16 cellular contexts compared by ENCODE assay signal in the genomic region with DNA sequence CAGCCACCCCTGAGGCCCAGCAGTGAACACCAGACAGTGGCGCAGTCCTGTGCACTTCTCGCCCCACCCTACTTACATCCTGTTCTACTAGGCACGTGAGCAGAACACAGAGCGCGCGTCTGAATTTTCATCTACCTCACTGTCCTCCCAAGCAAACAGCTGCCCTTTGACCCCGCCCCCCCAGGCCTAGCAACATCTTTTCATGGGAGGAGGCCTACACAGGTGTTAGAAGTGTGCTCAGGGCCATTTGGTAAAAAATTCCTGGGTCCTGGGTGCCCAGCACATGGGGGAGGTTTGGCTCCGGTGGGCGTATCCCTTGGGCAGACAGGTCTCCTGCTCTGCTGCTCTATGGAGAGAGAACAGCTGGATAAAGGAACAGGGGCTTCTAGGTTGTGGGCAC.
A peak's percentile ranks its signal among the peaks of the same experiment; 100 is the strongest.
DNase-seq lines count a peak whose midpoint lies in the region; ATAC-seq, FAIRE-seq and TF ChIP-seq lines count a peak whose summit lies in the region.
"Had no signal": no experiment of that assay in that cellular context is flagged by ENCODE, and none has a peak within 500 bp of the region (broad histone marks: within the 10 kb centered on the region; RNA-seq: fewer than 3 reads in every experiment).

No MANE protein-coding gene starts in this region.

- H2AFZ ChIP-seq in IMR-90 (replicated peaks; ENCODE audit: low read length, poor library complexity) (no peak overlapping the region), H1 (ENCODE audit: low read length) (no peak overlapping the region), osteoblast (ENCODE audit: low read length) (no peak overlapping the region)

- H2AK5ac ChIP-seq in IMR-90 (ENCODE audit: low read depth, low read length) (peak overlapping the region; percentile 94), H1 (ENCODE audit: low read depth, low read length) (no peak overlapping the region)

- H3K4ac ChIP-seq in IMR-90 (ENCODE audit: low read depth, low read length) (peak overlapping the region; percentile 95), H1 (replicated peaks; ENCODE audit: insufficient read length, low read depth, low read length) (no peak overlapping the region)

- H2BK5ac ChIP-seq in IMR-90 (ENCODE audit: low read depth, low read length, poor library complexity, severe bottlenecking): peak overlapping the region; percentile 97
- no peak overlapping the region for H2BK5ac ChIP-seq in H1 (ENCODE audit: low read depth, low read length)

- H3K27ac Mint-ChIP-seq in activated naive CD4-positive, alpha-beta T cell treated with anti-CD3 and anti-CD28 coated beads, Interleukin-2, amount 10 ng/mL, durations not matched to agents 7 days and 5 days: no peak overlapping the region

- ATAC-seq in IMR-90 (ENCODE audit: low read depth) (no peak), HG03108 (IDR thresholded peaks at IDR 0.05; ENCODE audit: unreplicated experiment) (no peak)

- peaks cover 56% of the 10 kb centered on the region for H3K36me3 ChIP-seq in IMR-90 (ENCODE audit: control insufficient read depth, insufficient read depth, low read length)
- H3K36me3 ChIP-seq in H1 (ENCODE audit: control insufficient read depth in 2 of 4, insufficient read depth in 4 of 4, low read length in 3 of 4): peaks cover 0 to 2% (median 0%) of the 10 kb centered on the region in 4 experiments; a peak in 2 of 8 replicates
- H3K36me3 ChIP-seq in osteoblast (ENCODE audit: insufficient read depth, low read length): peaks cover 47% of the 10 kb centered on the region

- H3K18ac ChIP-seq in IMR-90 (ENCODE audit: low read depth, low read length) (peak overlapping the region; percentile 59), H1 (ENCODE audit: extremely low read depth, low read length) (no peak overlapping the region)

- H3K23me2 ChIP-seq in H1 (ENCODE audit: low read depth, low read length): no peaks in the 10 kb centered on the region

- no TSS peak for BruUV-seq in IMR-90 (replicated peaks; lab: Mats Ljungman, UMichigan)

- H4K5ac ChIP-seq in IMR-90 (ENCODE audit: low read depth, low read length) (peak overlapping the region; percentile 87), H1 (ENCODE audit: insufficient read length, low read depth, low read length) (no peak overlapping the region)

- DNase-seq in AG04450 (ENCODE audit: low read depth, low spot score) (no peak), IMR-90 (no peak), H1 (ENCODE audit: low read depth in 1 of 2, low spot score in 2 of 2) (peak in 1 of 2 experiments; percentile 39), osteoblast (ENCODE audit: insufficient read length, low spot score, missing footprints) (no peak), EL (no peak)
- no peak for DNase-seq in stimulated activated CD4-positive, alpha-beta T cell treated with anti-CD3 and anti-CD28 coated beads, Interleukin-2, amount 100 ng/mL, for 48 hours
- no peak for DNase-seq in activated naive CD4-positive, alpha-beta T cell treated with anti-CD3 and anti-CD28 coated beads, Interleukin-2, amount 10 ng/mL, durations not matched to agents 7 days and 5 days
- DNase-seq: 8988T; NCI-H1105 treated with DMSO at 0.1 percent for 48 hours; NCI-H1694 treated with DMSO at 0.1 percent for 48 hours; NCI-H446; NCI-H69; NK-92 treated with Interleukin-12 subunit alpha and Interleukin-12 subunit beta, amount 100 ng/mL, for 24 hours; SHP77 treated with DMSO at 0.1 percent for 48 hours had no signal

- CTCF ChIA-PET in AG04450 (lab: Charles Lee): interaction anchor here (1.5 kb wide), 1 partner anchor 65 kb away, joined by 6 read pairs; no protein-coding TSS in a partner anchor
- CTCF ChIA-PET in IMR-90 (lab: Yijun Ruan, JAX): interaction anchor here (0.7 to 0.8 kb wide), 2 partner anchors 17 to 30 kb away, joined by 3 read pairs; no protein-coding TSS in a partner anchor
- CTCF ChIA-PET in H1 (lab: Charles Lee; ENCODE audit: partially characterized antibody): interaction anchor here (0.8 to 1.0 kb wide), 3 partner anchors 12 to 90 kb away, joined by 3 to 4 read pairs (median 3); no protein-coding TSS in a partner anchor
- CTCF ChIA-PET in activated naive CD4-positive, alpha-beta T cell treated with anti-CD3 and anti-CD28 coated beads, Interleukin-2, amount 10 ng/mL, durations not matched to agents 7 days and 5 days (lab: Charles Lee): no interaction called here

- H3K27me3 Mint-ChIP-seq in activated naive CD4-positive, alpha-beta T cell treated with anti-CD3 and anti-CD28 coated beads, Interleukin-2, amount 10 ng/mL, durations not matched to agents 7 days and 5 days: peaks cover 17% of the 10 kb centered on the region

- peak overlapping the region; percentile 73 for H3K14ac ChIP-seq in IMR-90 (replicated peaks; ENCODE audit: low read depth, low read length)
- H3K14ac ChIP-seq in H1 (ENCODE audit: insufficient read length): no peak overlapping the region

- TF ChIP-seq POLR2A in IMR-90 (IDR thresholded peaks at IDR 0.05; ENCODE audit: low read depth, low read length) (no peak), H1 (IDR thresholded peaks at IDR 0.05; ENCODE audit: control extremely low read depth in 1 of 2, low read depth in 2 of 2, low read length in 2 of 2) (no peak)

- TF ChIP-seq EP300 in H1 (IDR thresholded peaks at IDR 0.05; ENCODE audit: borderline replicate concordance in 1 of 2, low read depth in 2 of 2, low read length in 2 of 2): no peak

- H3K9me3 Mint-ChIP-seq in activated naive CD4-positive, alpha-beta T cell treated with anti-CD3 and anti-CD28 coated beads, Interleukin-2, amount 10 ng/mL, durations not matched to agents 7 days and 5 days: no peaks in the 10 kb centered on the region

- H2AK9ac ChIP-seq in IMR-90 (replicated peaks; ENCODE audit: low read depth, low read length, poor library complexity): peak overlapping the region; percentile 26

- 100% methylated on average over 1 of the region's 9 CpGs; no CpG with 5 or more reads in 1 of the 2 experiments for WGBS in IMR-90 (ENCODE audit: extremely low coverage in 2 of 2, insufficient read length in 1 of 2), 2 experiments
- 80% methylated on average over 8 of the region's 9 CpGs; no CpG with 5 or more reads in 1 of the 2 experiments for WGBS in H1 (ENCODE audit: extremely low coverage in 1 of 2, insufficient coverage in 1 of 2, insufficient read length in 1 of 2, insufficient replicate concordance in 2 of 2, low coverage in 1 of 2, low lambda C conversion rate in 2 of 2, missing lambda C conversion rate in 1 of 2), 2 experiments

- in situ Hi-C loops in IMR-90 (cut with MboI; ENCODE audit: low sequenced_read_pairs): no loop called here

- peaks cover 43% of the 10 kb centered on the region for H3K9me1 ChIP-seq in IMR-90 (ENCODE audit: insufficient read depth, low read length)

- H3K79me2 ChIP-seq in H1 (ENCODE audit: control insufficient read depth in 1 of 2, insufficient read depth in 2 of 2, low read length in 2 of 2) (no peaks in the 10 kb centered on the region), osteoblast (ENCODE audit: insufficient read depth, low read length) (peaks cover 18% of the 10 kb centered on the region)

- H3K36me3 Mint-ChIP-seq in activated naive CD4-positive, alpha-beta T cell treated with anti-CD3 and anti-CD28 coated beads, Interleukin-2, amount 10 ng/mL, durations not matched to agents 7 days and 5 days: no peaks in the 10 kb centered on the region

- no peak overlapping the region for H2BK12ac ChIP-seq in H1 (ENCODE audit: low read depth, low read length)

- peak overlapping the region; percentile 94 for H4K91ac ChIP-seq in IMR-90 (ENCODE audit: insufficient read depth, low read depth, low read length)
- no peak overlapping the region for H4K91ac ChIP-seq in H1 (replicated peaks; ENCODE audit: insufficient read length, low read length)

- TF ChIP-seq CTCF in AG04450 (IDR thresholded peaks at IDR 0.05; ENCODE audit: low read depth, low read length) (no peak), IMR-90 (conservative IDR thresholded peaks at IDR 0.05; ENCODE audit: low read depth, low read length) (no peak), H1 (IDR thresholded peaks at IDR 0.05; ENCODE audit: control extremely low read depth in 1 of 3, insufficient read depth in 1 of 3, low read depth in 1 of 3, low read length in 3 of 3) (no peak), osteoblast (IDR thresholded peaks at IDR 0.05; ENCODE audit: extremely low read depth, low read depth, low read length) (no peak)

- H3K23ac ChIP-seq in IMR-90 (ENCODE audit: low read depth, low read length) (peak overlapping the region; percentile 84), H1 (ENCODE audit: insufficient read length) (no peak overlapping the region)

- peaks cover 36 to 83% of the 10 kb centered on the region in 2 experiments for H3K79me1 ChIP-seq in IMR-90 (ENCODE audit: low read depth in 1 of 2, low read length in 2 of 2)
- H3K79me1 ChIP-seq in H1 (ENCODE audit: low read depth, low read length): no peaks in the 10 kb centered on the region

- H3K4me3 ChIP-seq in AG04450 (ENCODE audit: low read depth, low read length): no peak overlapping the region
- no peak overlapping the region for H3K4me3 ChIP-seq in IMR-90 (ENCODE audit: insufficient read depth, low read depth, low read length)
- H3K4me3 ChIP-seq in H1 (ENCODE audit: extremely low read depth in 1 of 4, insufficient read depth in 2 of 4, low read depth in 3 of 4, low read length in 4 of 4): no peak overlapping the region
- H3K4me3 ChIP-seq in osteoblast (ENCODE audit: insufficient read depth, low read length): no peak overlapping the region
- H3K4me3 ChIP-seq: BLaER1 treated with 17β-estradiol and CSF1 and Interleukin-3, amounts not matched to agents 10 nM and 100 nM had no signal

- no peaks in the 10 kb centered on the region for H3K4me1 Mint-ChIP-seq in activated naive CD4-positive, alpha-beta T cell treated with anti-CD3 and anti-CD28 coated beads, Interleukin-2, amount 10 ng/mL, durations not matched to agents 7 days and 5 days

- H4K8ac ChIP-seq in IMR-90 (ENCODE audit: low read depth in 2 of 2, low read length in 2 of 2) (peak overlapping the region; percentile 76 to 88), H1 (ENCODE audit: extremely low read depth, insufficient read depth, low read length) (0 out of 2 replicates have a peak overlapping the region, but pooled peaks have one; percentile 28)

- H2BK120ac ChIP-seq in IMR-90 (ENCODE audit: low read depth, low read length): peak overlapping the region; percentile 91
- no peak overlapping the region for H2BK120ac ChIP-seq in H1 (replicated peaks; ENCODE audit: low read depth, low read length)

- intact Hi-C loops in IMR-90 (cut with micrococcal nuclease): no loop called here

- H2BK15ac ChIP-seq in IMR-90 (ENCODE audit: low read depth, low read length) (peak overlapping the region; percentile 74; the same call in 2 of the 3 replicates), H1 (ENCODE audit: low read length) (no peak overlapping the region)

- dilution Hi-C loops in IMR-90 (cut with HindIII; ENCODE audit: low sequenced_read_pairs, unreplicated experiment): no loop called here

- FAIRE-seq in H1 (lab: Jason Lieb, UNC): no peak

- no peaks in the 10 kb centered on the region for H4K20me1 ChIP-seq in IMR-90 (ENCODE audit: insufficient read depth, low read length)
- no peaks in the 10 kb centered on the region for H4K20me1 ChIP-seq in H1 (replicated peaks in 1 of 2; ENCODE audit: control insufficient read depth in 1 of 2, insufficient read depth in 2 of 2, low read length in 2 of 2)
- H4K20me1 ChIP-seq in osteoblast (ENCODE audit: insufficient read depth, low read length): no peaks in the 10 kb centered on the region
- H4K20me1 ChIP-seq: BLaER1 treated with 17β-estradiol and CSF1 and Interleukin-3, amounts not matched to agents 10 nM and 100 nM had no signal

- TF ChIP-seq RAD21 in IMR-90 (IDR thresholded peaks at IDR 0.05; ENCODE audit: low read length) (no peak), H1 (IDR thresholded peaks at IDR 0.05 in 1 of 2, conservative IDR thresholded peaks at IDR 0.05 in 1 of 2; ENCODE audit: low read depth in 2 of 2, low read length in 2 of 2) (no peak)

- H2BK20ac ChIP-seq in IMR-90 (ENCODE audit: low read depth, low read length) (peak overlapping the region; percentile 93), H1 (ENCODE audit: low read length) (no peak overlapping the region)

- H3K9me3 ChIP-seq in AG04450 (ENCODE audit: control insufficient read depth, insufficient read depth, low read length) (peaks cover 2% of the 10 kb centered on the region; the same call in 1 of the 2 replicates), IMR-90 (ENCODE audit: control insufficient read depth, insufficient read depth, low read length) (no peaks in the 10 kb centered on the region), H1 (ENCODE audit: insufficient read depth in 2 of 2, low read depth in 1 of 2, low read length in 1 of 2) (no peaks in the 10 kb centered on the region), osteoblast (ENCODE audit: low read depth, low read length) (no peaks in the 10 kb centered on the region)

- H3K9ac ChIP-seq in IMR-90 (ENCODE audit: low read depth, low read length) (peak overlapping the region; percentile 47; the same call in 1 of the 2 replicates), H1 (replicated peaks in 1 of 4; ENCODE audit: extremely low read depth in 1 of 4, low read depth in 3 of 4, low read length in 3 of 4) (no peak overlapping the region)
- H3K9ac ChIP-seq: BLaER1 treated with 17β-estradiol and CSF1 and Interleukin-3, amounts not matched to agents 10 nM and 100 nM had no signal

- H3K27ac ChIP-seq in AG04450 (ENCODE audit: low read depth, low read length): peak overlapping the region; percentile 40
- H3K27ac ChIP-seq in IMR-90 (ENCODE audit: insufficient read depth, low read length): peak overlapping the region; percentile 81
- no peak overlapping the region for H3K27ac ChIP-seq in H1 (ENCODE audit: low read depth, low read length)
- H3K27ac ChIP-seq in osteoblast (ENCODE audit: low read depth, low read length): peak overlapping the region; percentile 65
- H3K27ac ChIP-seq: BLaER1 treated with 17β-estradiol and CSF1 and Interleukin-3, amounts not matched to agents 10 nM and 100 nM had no signal

- no peak overlapping the region for H3K4me3 Mint-ChIP-seq in activated naive CD4-positive, alpha-beta T cell treated with anti-CD3 and anti-CD28 coated beads, Interleukin-2, amount 10 ng/mL, durations not matched to agents 7 days and 5 days

- H3K27me3 ChIP-seq in AG04450 (ENCODE audit: control insufficient read depth, insufficient read depth, low read length) (no peaks in the 10 kb centered on the region), IMR-90 (ENCODE audit: control insufficient read depth, insufficient read depth, low read length) (no peaks in the 10 kb centered on the region), H1 (replicated peaks in 1 of 4; ENCODE audit: control insufficient read depth in 3 of 4, extremely low read depth in 1 of 4, insufficient read depth in 3 of 4, low read length in 3 of 4) (no peaks in the 10 kb centered on the region), osteoblast (ENCODE audit: insufficient read depth, low read length) (no peaks in the 10 kb centered on the region)
- H3K27me3 ChIP-seq: BLaER1 treated with 17β-estradiol and CSF1 and Interleukin-3, amounts not matched to agents 10 nM and 100 nM had no signal

- H3K56ac ChIP-seq in IMR-90 (ENCODE audit: extremely low read depth, insufficient read depth, low read length): peak overlapping the region; percentile 23
- H3K56ac ChIP-seq in H1 (replicated peaks; ENCODE audit: insufficient read length, low read depth, low read length): no peak overlapping the region

- H3K4me1 ChIP-seq in IMR-90 (ENCODE audit: control insufficient read depth, insufficient read depth, low read length) (peaks cover 42% of the 10 kb centered on the region), H1 (replicated peaks in 1 of 4; ENCODE audit: control insufficient read depth in 3 of 4, insufficient read depth in 4 of 4, low read length in 3 of 4) (peaks cover 0 to 3% (median 0%) of the 10 kb centered on the region in 4 experiments; a peak in 1 of 7 replicates), osteoblast (ENCODE audit: insufficient read depth, low read length) (peaks cover 58% of the 10 kb centered on the region)

- H3K4me2 ChIP-seq in IMR-90 (ENCODE audit: low read depth, low read length) (no peak overlapping the region), H1 (ENCODE audit: insufficient read depth in 1 of 2, low read depth in 2 of 2, low read length in 2 of 2) (no peak overlapping the region), osteoblast (ENCODE audit: insufficient read depth, low read length) (no peak overlapping the region)

- POLR2A ChIA-PET in AG04450 (lab: Yijun Ruan, JAX) (interaction anchor here (0.6 kb wide), 1 partner anchor 40 kb away, joined by 3 read pairs; no protein-coding TSS in a partner anchor), IMR-90 (lab: Charles Lee; ENCODE audit: unreplicated experiment) (interaction anchor here (0.6 kb wide), 1 partner anchor 15 kb away, joined by 3 read pairs; no protein-coding TSS in a partner anchor), H1 (lab: Charles Lee; ENCODE audit: partially characterized antibody) (no interaction called here)
